2 cellular contexts compared by ENCODE assay signal in the genomic region with DNA sequence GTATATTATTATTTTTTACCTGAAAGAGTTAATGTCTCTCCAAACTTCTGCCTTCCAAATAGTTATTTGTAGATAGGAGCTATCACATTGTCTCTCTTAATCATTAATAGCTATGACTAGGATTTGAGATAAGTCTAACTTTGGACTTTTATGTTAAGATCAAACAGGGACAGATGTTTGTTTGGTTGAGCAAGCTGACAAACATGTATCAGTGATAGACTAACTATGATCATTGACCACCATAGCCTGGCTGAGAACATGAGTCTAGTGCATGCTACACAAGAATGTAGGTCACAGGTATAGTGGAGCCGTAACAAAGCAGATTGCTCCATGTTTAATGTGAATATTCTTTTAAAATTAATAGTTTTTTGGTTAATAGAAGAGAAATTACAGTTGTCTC. TPM values are rescaled to one million over a fixed set of nuclear protein-coding genes. Genes with fewer than 3 reads are reported as not detected.
"Had no signal": no experiment of that assay in that cellular context is flagged by ENCODE, and none has a peak within 500 bp of the region (broad histone marks: within the 10 kb centered on the region; RNA-seq: fewer than 3 reads in every experiment).

No MANE protein-coding gene starts in this region.

RNA-seq across cellular contexts. Expression of gene NUTM2A, which starts 53.6 kb away (rescaled TPM):
- total RNA-seq: H7 had no signal
- polyA plus RNA-seq: GM23248 had no signal
